Comparison of ENCODE assay signal across 1 cellular context in genomic region chrX:56995271-56995994, GRCh38.
TF ChIP-seq lines count a peak whose summit lies in the region.

Gene SPIN3 (minus strand): TSS chrX:56995541. CDS start chrX:56994947, 594 bp downstream.

TF ChIP-seq in H1, 55 proteins besides CTCF, POLR2A, EP300 and RAD21 (continued from another document):
- TF ChIP-seq, protein P1, sequence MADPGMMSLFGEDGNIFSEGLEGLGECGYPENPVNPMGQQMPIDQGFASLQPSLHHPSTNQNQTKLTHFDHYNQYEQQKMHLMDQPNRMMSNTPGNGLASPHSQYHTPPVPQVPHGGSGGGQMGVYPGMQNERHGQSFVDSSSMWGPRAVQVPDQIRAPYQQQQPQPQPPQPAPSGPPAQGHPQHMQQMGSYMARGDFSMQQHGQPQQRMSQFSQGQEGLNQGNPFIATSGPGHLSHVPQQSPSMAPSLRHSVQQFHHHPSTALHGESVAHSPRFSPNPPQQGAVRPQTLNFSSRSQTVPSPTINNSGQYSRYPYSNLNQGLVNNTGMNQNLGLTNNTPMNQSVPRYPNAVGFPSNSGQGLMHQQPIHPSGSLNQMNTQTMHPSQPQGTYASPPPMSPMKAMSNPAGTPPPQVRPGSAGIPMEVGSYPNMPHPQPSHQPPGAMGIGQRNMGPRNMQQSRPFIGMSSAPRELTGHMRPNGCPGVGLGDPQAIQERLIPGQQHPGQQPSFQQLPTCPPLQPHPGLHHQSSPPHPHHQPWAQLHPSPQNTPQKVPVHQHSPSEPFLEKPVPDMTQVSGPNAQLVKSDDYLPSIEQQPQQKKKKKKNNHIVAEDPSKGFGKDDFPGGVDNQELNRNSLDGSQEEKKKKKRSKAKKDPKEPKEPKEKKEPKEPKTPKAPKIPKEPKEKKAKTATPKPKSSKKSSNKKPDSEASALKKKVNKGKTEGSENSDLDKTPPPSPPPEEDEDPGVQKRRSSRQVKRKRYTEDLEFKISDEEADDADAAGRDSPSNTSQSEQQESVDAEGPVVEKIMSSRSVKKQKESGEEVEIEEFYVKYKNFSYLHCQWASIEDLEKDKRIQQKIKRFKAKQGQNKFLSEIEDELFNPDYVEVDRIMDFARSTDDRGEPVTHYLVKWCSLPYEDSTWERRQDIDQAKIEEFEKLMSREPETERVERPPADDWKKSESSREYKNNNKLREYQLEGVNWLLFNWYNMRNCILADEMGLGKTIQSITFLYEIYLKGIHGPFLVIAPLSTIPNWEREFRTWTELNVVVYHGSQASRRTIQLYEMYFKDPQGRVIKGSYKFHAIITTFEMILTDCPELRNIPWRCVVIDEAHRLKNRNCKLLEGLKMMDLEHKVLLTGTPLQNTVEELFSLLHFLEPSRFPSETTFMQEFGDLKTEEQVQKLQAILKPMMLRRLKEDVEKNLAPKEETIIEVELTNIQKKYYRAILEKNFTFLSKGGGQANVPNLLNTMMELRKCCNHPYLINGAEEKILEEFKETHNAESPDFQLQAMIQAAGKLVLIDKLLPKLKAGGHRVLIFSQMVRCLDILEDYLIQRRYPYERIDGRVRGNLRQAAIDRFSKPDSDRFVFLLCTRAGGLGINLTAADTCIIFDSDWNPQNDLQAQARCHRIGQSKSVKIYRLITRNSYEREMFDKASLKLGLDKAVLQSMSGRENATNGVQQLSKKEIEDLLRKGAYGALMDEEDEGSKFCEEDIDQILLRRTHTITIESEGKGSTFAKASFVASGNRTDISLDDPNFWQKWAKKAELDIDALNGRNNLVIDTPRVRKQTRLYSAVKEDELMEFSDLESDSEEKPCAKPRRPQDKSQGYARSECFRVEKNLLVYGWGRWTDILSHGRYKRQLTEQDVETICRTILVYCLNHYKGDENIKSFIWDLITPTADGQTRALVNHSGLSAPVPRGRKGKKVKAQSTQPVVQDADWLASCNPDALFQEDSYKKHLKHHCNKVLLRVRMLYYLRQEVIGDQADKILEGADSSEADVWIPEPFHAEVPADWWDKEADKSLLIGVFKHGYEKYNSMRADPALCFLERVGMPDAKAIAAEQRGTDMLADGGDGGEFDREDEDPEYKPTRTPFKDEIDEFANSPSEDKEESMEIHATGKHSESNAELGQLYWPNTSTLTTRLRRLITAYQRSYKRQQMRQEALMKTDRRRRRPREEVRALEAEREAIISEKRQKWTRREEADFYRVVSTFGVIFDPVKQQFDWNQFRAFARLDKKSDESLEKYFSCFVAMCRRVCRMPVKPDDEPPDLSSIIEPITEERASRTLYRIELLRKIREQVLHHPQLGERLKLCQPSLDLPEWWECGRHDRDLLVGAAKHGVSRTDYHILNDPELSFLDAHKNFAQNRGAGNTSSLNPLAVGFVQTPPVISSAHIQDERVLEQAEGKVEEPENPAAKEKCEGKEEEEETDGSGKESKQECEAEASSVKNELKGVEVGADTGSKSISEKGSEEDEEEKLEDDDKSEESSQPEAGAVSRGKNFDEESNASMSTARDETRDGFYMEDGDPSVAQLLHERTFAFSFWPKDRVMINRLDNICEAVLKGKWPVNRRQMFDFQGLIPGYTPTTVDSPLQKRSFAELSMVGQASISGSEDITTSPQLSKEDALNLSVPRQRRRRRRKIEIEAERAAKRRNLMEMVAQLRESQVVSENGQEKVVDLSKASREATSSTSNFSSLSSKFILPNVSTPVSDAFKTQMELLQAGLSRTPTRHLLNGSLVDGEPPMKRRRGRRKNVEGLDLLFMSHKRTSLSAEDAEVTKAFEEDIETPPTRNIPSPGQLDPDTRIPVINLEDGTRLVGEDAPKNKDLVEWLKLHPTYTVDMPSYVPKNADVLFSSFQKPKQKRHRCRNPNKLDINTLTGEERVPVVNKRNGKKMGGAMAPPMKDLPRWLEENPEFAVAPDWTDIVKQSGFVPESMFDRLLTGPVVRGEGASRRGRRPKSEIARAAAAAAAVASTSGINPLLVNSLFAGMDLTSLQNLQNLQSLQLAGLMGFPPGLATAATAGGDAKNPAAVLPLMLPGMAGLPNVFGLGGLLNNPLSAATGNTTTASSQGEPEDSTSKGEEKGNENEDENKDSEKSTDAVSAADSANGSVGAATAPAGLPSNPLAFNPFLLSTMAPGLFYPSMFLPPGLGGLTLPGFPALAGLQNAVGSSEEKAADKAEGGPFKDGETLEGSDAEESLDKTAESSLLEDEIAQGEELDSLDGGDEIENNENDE (IDR thresholded peaks at IDR 0.05; ENCODE audit: insufficient replicate concordance, low read length) = no peak
- TF ChIP-seq, protein P2, sequence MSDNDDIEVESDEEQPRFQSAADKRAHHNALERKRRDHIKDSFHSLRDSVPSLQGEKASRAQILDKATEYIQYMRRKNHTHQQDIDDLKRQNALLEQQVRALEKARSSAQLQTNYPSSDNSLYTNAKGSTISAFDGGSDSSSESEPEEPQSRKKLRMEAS (IDR thresholded peaks at IDR 0.05) = peak; percentile 92
- TF ChIP-seq FOSL1 (IDR thresholded peaks at IDR 0.05; ENCODE audit: insufficient read depth, low read depth, low read length) = no peak
- TF ChIP-seq, protein P3, sequence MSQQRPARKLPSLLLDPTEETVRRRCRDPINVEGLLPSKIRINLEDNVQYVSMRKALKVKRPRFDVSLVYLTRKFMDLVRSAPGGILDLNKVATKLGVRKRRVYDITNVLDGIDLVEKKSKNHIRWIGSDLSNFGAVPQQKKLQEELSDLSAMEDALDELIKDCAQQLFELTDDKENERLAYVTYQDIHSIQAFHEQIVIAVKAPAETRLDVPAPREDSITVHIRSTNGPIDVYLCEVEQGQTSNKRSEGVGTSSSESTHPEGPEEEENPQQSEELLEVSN (IDR thresholded peaks at IDR 0.05) = peak; percentile 23; the same call in 1 of the 2 replicates
- TF ChIP-seq ASH2L (IDR thresholded peaks at IDR 0.05; ENCODE audit: low read length) = peak; percentile 33
- peak; percentile 83; the same call in 1 of the 2 replicates for TF ChIP-seq BACH1 (IDR thresholded peaks at IDR 0.05; ENCODE audit: low read length)
- peak in 1 of 2 experiments; percentile 60; a peak in 1 of 4 replicates for TF ChIP-seq HDAC2 (IDR thresholded peaks at IDR 0.05; ENCODE audit: borderline replicate concordance in 1 of 2, low read depth in 2 of 2, low read length in 2 of 2)
- peak; percentile 69 for TF ChIP-seq TBP (IDR thresholded peaks at IDR 0.05; ENCODE audit: low read depth, low read length)
- 0 out of 2 replicates have a peak, but pooled peaks have one; percentile 17 for TF ChIP-seq CREB1 (IDR thresholded peaks at IDR 0.05)
- TF ChIP-seq KDM4A (IDR thresholded peaks at IDR 0.05; ENCODE audit: low read depth, low read length, severe bottlenecking) = peak; percentile 50
- no peak for TF ChIP-seq BRCA1 (IDR thresholded peaks at IDR 0.05; ENCODE audit: low read depth, low read length)
- TF ChIP-seq TEAD4 (IDR thresholded peaks at IDR 0.05; ENCODE audit: low read depth, low read length) = no peak
- TF ChIP-seq, protein P4, sequence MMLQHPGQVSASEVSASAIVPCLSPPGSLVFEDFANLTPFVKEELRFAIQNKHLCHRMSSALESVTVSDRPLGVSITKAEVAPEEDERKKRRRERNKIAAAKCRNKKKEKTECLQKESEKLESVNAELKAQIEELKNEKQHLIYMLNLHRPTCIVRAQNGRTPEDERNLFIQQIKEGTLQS (IDR thresholded peaks at IDR 0.05; ENCODE audit: insufficient read depth, low read depth, low read length) = no peak
- peak; percentile 70 for TF ChIP-seq TAF1 (IDR thresholded peaks at IDR 0.05; ENCODE audit: low read depth, low read length)
- TF ChIP-seq EGR1 (IDR thresholded peaks at IDR 0.05; ENCODE audit: borderline replicate concordance, low read depth, low read length) = no peak
- peak; percentile 78 for TF ChIP-seq YY1 (IDR thresholded peaks at IDR 0.05; ENCODE audit: low read depth, low read length)
